Comparison of ENCODE assay signal across 8 cellular contexts in genomic region chr1:71049951-71050598, GRCh38. TPM values are rescaled to one million over a fixed set of nuclear protein-coding genes. Genes with fewer than 3 reads are reported as not detected.
DNase-seq lines count a peak whose midpoint lies in the region; ATAC-seq, FAIRE-seq and TF ChIP-seq lines count a peak whose summit lies in the region.

No MANE protein-coding gene starts in this region.

- peak overlapping the region in 4 of 5 experiments; percentile 12 to 74 (median 36) for H3K4me3 Mint-ChIP-seq in brain
- no peak overlapping the region for H3K4me3 Mint-ChIP-seq in immature natural killer cell
- H3K4me3 Mint-ChIP-seq in stimulated activated naive B cell treated with anti-CD40 and anti-IgM and Interleukin-4, amounts not matched to agents 10 μg/mL and 1 μg/mL and 100 μg/mL, for 72 hours: no peak overlapping the region

- peaks cover 0 to 8% (median 0%) of the 10 kb centered on the region in 5 experiments for H3K9me3 Mint-ChIP-seq in brain
- no peaks in the 10 kb centered on the region for H3K9me3 Mint-ChIP-seq in immature natural killer cell
- no peaks in the 10 kb centered on the region for H3K9me3 Mint-ChIP-seq in stimulated activated naive B cell treated with anti-CD40 and anti-IgM and Interleukin-4, amounts not matched to agents 10 μg/mL and 1 μg/mL and 100 μg/mL, for 72 hours

- H3K36me3 Mint-ChIP-seq in brain (no peaks in the 10 kb centered on the region), immature natural killer cell (no peaks in the 10 kb centered on the region)
- peaks cover 4 to 11% of the 10 kb centered on the region in 2 donors for H3K36me3 Mint-ChIP-seq in stimulated activated naive B cell treated with anti-CD40 and anti-IgM and Interleukin-4, amounts not matched to agents 10 μg/mL and 1 μg/mL and 100 μg/mL, for 72 hours

- H3K27me3 Mint-ChIP-seq in brain (peaks cover 42% of the 10 kb centered on the region), immature natural killer cell (ENCODE audit: low read depth in 3 of 3) (peaks cover 14 to 36% (median 16%) of the 10 kb centered on the region in 3 donors)
- H3K27me3 Mint-ChIP-seq in stimulated activated naive B cell treated with anti-CD40 and anti-IgM and Interleukin-4, amounts not matched to agents 10 μg/mL and 1 μg/mL and 100 μg/mL, for 72 hours: peaks cover 31 to 43% of the 10 kb centered on the region in 2 donors

- H3K27ac Mint-ChIP-seq in brain (no peak overlapping the region), immature natural killer cell (no peak overlapping the region)
- no peak overlapping the region for H3K27ac Mint-ChIP-seq in stimulated activated naive B cell treated with anti-CD40 and anti-IgM and Interleukin-4, amounts not matched to agents 10 μg/mL and 1 μg/mL and 100 μg/mL, for 72 hours

- H3K4me1 Mint-ChIP-seq in brain (peaks cover 15% of the 10 kb centered on the region), immature natural killer cell (peaks cover 17 to 32% of the 10 kb centered on the region in 2 donors)
- peaks cover 19 to 27% of the 10 kb centered on the region in 2 donors for H3K4me1 Mint-ChIP-seq in stimulated activated naive B cell treated with anti-CD40 and anti-IgM and Interleukin-4, amounts not matched to agents 10 μg/mL and 1 μg/mL and 100 μg/mL, for 72 hours

- peak; percentile 89 for FAIRE-seq in G401.6 (lab: Jason Lieb, UNC)

- peak; percentile 60 for ATAC-seq in GM21526 (IDR thresholded peaks at IDR 0.05; ENCODE audit: low FRiP score, unreplicated experiment)
- ATAC-seq in stimulated activated naive B cell treated with anti-CD40 and anti-IgM and Interleukin-4, amounts not matched to agents 10 μg/mL and 1 μg/mL and 100 μg/mL, for 72 hours (replicated peaks): peak; percentile 60

- peak; percentile 81 to 87 for TF ChIP-seq CTCF in brain (conservative IDR thresholded peaks at IDR 0.05)

- DNase-seq in HS-27A (ENCODE audit: low read depth) (peak; percentile 34), NCI-H748 treated with DMSO at 0.1 percent for 48 hours (lab: John Stamatoyannopoulos, UW) (peak; percentile 87), immature natural killer cell (peak; percentile 49 to 52 (median 51))
- DNase-seq in stimulated activated naive B cell treated with anti-CD40 and anti-IgM and Interleukin-4, amounts not matched to agents 10 μg/mL and 1 μg/mL and 100 μg/mL, for 72 hours: no peak
- no peak for DNase-seq in stimulated activated CD4-positive, alpha-beta T cell treated with anti-CD3 and anti-CD28 coated beads, Interleukin-4, amount 100 ng/mL, for 1 hour

RNA-seq across cellular contexts. Expression of gene PTGER3, which starts 2.5 kb away (rescaled TPM):
- 0.08 TPM for polyA plus RNA-seq in brain (ENCODE audit: insufficient read depth, low read depth, low replicate concordance)
- polyA plus RNA-seq in immature natural killer cell: not detected

RNA-seq across cellular contexts. Expression of gene ZRANB2, which starts 30.8 kb away (rescaled TPM):
- 13.5 TPM for polyA plus RNA-seq in brain (ENCODE audit: insufficient read depth, low read depth, low replicate concordance)
- 10 to 100 TPM; 17.0 to 53.8 (median 47.2) TPM for polyA plus RNA-seq in immature natural killer cell

Comparison
In these comparisons a context has a peak if more than half of its experiments do, and no peak if none do; other contexts are left out.
1. DNase-seq: peak in HS-27A (single experiment), NCI-H748 treated with DMSO at 0.1 percent for 48 hours (single experiment) and immature natural killer cell (3 of 3); none in stimulated activated naive B cell treated with anti-CD40 and anti-IgM and Interleukin-4, amounts not matched to agents 10 μg/mL and 1 μg/mL and 100 μg/mL, for 72 hours (single experiment) and stimulated activated CD4-positive, alpha-beta T cell treated with anti-CD3 and anti-CD28 coated beads, Interleukin-4, amount 100 ng/mL, for 1 hour (single experiment).
2. H3K4me3 Mint-ChIP-seq: peak in brain (4 of 5); none in immature natural killer cell (0 of 5) and stimulated activated naive B cell treated with anti-CD40 and anti-IgM and Interleukin-4, amounts not matched to agents 10 μg/mL and 1 μg/mL and 100 μg/mL, for 72 hours (0 of 2).